ENCODE assay signal across 7 cellular contexts in genomic region chr2:218396688-218397501, GRCh38. TPM values are rescaled to one million over a fixed set of nuclear protein-coding genes. Genes with fewer than 3 reads are reported as not detected.
DNase-seq lines count a peak whose midpoint lies in the region; ATAC-seq and TF ChIP-seq lines count a peak whose summit lies in the region.

No MANE protein-coding gene starts in this region.

- no peak for TF ChIP-seq CTCF in GM23338 (conservative IDR thresholded peaks at IDR 0.05; ENCODE audit: low read depth in 2 of 2)
- TF ChIP-seq CTCF in lung (IDR thresholded peaks at IDR 0.05; ENCODE audit: control extremely low read depth, extremely low read depth): no peak

- H3K4me3 ChIP-seq in GM23338 (peak overlapping the region; percentile 82), lung (peak overlapping the region; percentile 66)

- H3K27me3 Mint-ChIP-seq in GM23338 (ENCODE audit: insufficient read depth, low read depth, poor library complexity): peaks cover 53% of the 10 kb centered on the region

- no peaks in the 10 kb centered on the region for H3K36me3 Mint-ChIP-seq in GM23338 (ENCODE audit: low read depth)

- no peaks in the 10 kb centered on the region for H3K9me2 ChIP-seq in GM23338 (ENCODE audit: insufficient read depth)

- DNase-seq in GM23338 (ENCODE audit: low spot score) (peak; percentile 47), NCI-H510A (lab: John Stamatoyannopoulos, UW) (peak; percentile 95), ecto neural progenitor cell (ENCODE audit: low spot score) (peak; percentile 71), lung (ENCODE audit: low spot score) (peak; percentile 76), foreskin melanocyte (no peak)
- peak; percentile 63 to 73 for DNase-seq in activated CD4-positive, alpha-beta T cell treated with anti-CD3 and anti-CD28 coated beads, Interleukin-2, amount 50 U/mL, for 48 hours
- peak; percentile 75 for DNase-seq in stimulated activated CD8-positive, alpha-beta memory T cell treated with anti-CD3 and anti-CD28 coated beads, Interleukin-4, amount 100 ng/mL, for 48 hours

- H3K36me3 ChIP-seq in GM23338 (ENCODE audit: insufficient read depth): no peaks in the 10 kb centered on the region
- peaks cover 0 to 6% of the 10 kb centered on the region in 2 donors for H3K36me3 ChIP-seq in lung (ENCODE audit: control insufficient read depth in 2 of 2, insufficient read depth in 2 of 2, low read length in 2 of 2)

- H4K20me1 ChIP-seq in GM23338 (replicated peaks; ENCODE audit: insufficient read depth): no peaks in the 10 kb centered on the region

- H3K79me2 ChIP-seq in GM23338 (replicated peaks; ENCODE audit: insufficient read depth): no peaks in the 10 kb centered on the region

- H3K27ac ChIP-seq in GM23338 (ENCODE audit: low read depth) (no peak overlapping the region), lung (ENCODE audit: low read depth in 1 of 2, low read length in 1 of 2) (peak overlapping the region; percentile 99)

- peaks cover 38% of the 10 kb centered on the region for H3K27me3 ChIP-seq in GM23338 (ENCODE audit: insufficient read depth)
- H3K27me3 ChIP-seq in lung (ENCODE audit: control insufficient read depth, insufficient read depth): no peaks in the 10 kb centered on the region

- ATAC-seq in GM23338 (no peak), lung (ENCODE audit: insufficient read depth, low FRiP score) (no peak)

- H3K27ac Mint-ChIP-seq in GM23338: no peak overlapping the region

- peaks cover 27% of the 10 kb centered on the region; the same call in 2 of the 3 replicates for H3K4me1 Mint-ChIP-seq in GM23338

- peak overlapping the region; percentile 99 for H2AFZ ChIP-seq in GM23338

- H3K4me1 ChIP-seq in GM23338 (ENCODE audit: insufficient read depth): peaks cover 19% of the 10 kb centered on the region; the same call in 1 of the 2 replicates
- H3K4me1 ChIP-seq in lung (ENCODE audit: control insufficient read depth in 2 of 2, insufficient read depth in 2 of 2, low read length in 2 of 2): peaks cover 0 to 16% of the 10 kb centered on the region in 2 donors

- no peaks in the 10 kb centered on the region for H3K9me3 ChIP-seq in lung (ENCODE audit: control insufficient read depth in 2 of 2, insufficient read depth in 1 of 2, low read length in 1 of 2)

- whole genome bisulfite sequencing in lung, 2 donors: 2% methylated on average over 28 of the region's 28 CpGs

- H3F3A ChIP-seq in GM23338 (replicated peaks; ENCODE audit: low read depth): peaks cover 3% of the 10 kb centered on the region; the same call in 1 of the 2 replicates

- peak overlapping the region; percentile 75 for H3K4me2 ChIP-seq in GM23338

- H3K4me3 Mint-ChIP-seq in GM23338: peak overlapping the region; percentile 88

- no peaks in the 10 kb centered on the region for H3K9me3 Mint-ChIP-seq in GM23338

TF ChIP-seq in GM23338, 12 proteins besides CTCF, POLR2A, EP300 and RAD21 (continues in another document):
- no peak for TF ChIP-seq CREB1 (CRISPR knock-in tag; IDR thresholded peaks at IDR 0.05; ENCODE audit: low read depth)
- TF ChIP-seq ZNF114 (CRISPR knock-in tag; IDR thresholded peaks at IDR 0.05): no peak
- TF ChIP-seq, protein P1, sequence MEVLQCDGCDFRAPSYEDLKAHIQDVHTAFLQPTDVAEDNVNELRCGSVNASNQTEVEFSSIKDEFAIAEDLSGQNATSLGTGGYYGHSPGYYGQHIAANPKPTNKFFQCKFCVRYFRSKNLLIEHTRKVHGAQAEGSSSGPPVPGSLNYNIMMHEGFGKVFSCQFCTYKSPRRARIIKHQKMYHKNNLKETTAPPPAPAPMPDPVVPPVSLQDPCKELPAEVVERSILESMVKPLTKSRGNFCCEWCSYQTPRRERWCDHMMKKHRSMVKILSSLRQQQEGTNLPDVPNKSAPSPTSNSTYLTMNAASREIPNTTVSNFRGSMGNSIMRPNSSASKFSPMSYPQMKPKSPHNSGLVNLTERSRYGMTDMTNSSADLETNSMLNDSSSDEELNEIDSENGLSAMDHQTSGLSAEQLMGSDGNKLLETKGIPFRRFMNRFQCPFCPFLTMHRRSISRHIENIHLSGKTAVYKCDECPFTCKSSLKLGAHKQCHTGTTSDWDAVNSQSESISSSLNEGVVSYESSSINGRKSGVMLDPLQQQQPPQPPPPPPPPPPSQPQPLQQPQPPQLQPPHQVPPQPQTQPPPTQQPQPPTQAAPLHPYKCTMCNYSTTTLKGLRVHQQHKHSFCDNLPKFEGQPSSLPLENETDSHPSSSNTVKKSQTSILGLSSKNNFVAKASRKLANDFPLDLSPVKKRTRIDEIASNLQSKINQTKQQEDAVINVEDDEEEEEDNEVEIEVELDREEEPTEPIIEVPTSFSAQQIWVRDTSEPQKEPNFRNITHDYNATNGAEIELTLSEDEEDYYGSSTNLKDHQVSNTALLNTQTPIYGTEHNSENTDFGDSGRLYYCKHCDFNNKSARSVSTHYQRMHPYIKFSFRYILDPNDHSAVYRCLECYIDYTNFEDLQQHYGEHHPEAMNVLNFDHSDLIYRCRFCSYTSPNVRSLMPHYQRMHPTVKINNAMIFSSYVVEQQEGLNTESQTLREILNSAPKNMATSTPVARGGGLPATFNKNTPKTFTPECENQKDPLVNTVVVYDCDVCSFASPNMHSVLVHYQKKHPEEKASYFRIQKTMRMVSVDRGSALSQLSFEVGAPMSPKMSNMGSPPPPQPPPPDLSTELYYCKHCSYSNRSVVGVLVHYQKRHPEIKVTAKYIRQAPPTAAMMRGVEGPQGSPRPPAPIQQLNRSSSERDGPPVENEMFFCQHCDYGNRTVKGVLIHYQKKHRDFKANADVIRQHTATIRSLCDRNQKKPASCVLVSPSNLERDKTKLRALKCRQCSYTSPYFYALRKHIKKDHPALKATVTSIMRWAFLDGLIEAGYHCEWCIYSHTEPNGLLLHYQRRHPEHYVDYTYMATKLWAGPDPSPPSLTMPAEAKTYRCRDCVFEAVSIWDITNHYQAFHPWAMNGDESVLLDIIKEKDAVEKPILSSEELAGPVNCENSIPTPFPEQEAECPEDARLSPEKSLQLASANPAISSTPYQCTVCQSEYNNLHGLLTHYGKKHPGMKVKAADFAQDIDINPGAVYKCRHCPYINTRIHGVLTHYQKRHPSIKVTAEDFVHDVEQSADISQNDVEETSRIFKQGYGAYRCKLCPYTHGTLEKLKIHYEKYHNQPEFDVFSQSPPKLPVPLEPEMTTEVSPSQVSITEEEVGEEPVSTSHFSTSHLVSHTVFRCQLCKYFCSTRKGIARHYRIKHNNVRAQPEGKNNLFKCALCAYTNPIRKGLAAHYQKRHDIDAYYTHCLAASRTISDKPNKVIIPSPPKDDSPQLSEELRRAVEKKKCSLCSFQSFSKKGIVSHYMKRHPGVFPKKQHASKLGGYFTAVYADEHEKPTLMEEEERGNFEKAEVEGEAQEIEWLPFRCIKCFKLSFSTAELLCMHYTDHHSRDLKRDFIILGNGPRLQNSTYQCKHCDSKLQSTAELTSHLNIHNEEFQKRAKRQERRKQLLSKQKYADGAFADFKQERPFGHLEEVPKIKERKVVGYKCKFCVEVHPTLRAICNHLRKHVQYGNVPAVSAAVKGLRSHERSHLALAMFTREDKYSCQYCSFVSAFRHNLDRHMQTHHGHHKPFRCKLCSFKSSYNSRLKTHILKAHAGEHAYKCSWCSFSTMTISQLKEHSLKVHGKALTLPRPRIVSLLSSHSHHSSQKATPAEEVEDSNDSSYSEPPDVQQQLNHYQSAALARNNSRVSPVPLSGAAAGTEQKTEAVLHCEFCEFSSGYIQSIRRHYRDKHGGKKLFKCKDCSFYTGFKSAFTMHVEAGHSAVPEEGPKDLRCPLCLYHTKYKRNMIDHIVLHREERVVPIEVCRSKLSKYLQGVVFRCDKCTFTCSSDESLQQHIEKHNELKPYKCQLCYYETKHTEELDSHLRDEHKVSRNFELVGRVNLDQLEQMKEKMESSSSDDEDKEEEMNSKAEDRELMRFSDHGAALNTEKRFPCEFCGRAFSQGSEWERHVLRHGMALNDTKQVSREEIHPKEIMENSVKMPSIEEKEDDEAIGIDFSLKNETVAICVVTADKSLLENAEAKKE (CRISPR knock-in tag; IDR thresholded peaks at IDR 0.05): no peak
- TF ChIP-seq POLR2AphosphoS5 (IDR thresholded peaks at IDR 0.05; ENCODE audit: low read depth): no peak
- TF ChIP-seq ETS1 (IDR thresholded peaks at IDR 0.05): no peak
- peak; percentile 56 for TF ChIP-seq EZH2 (IDR thresholded peaks at IDR 0.05; ENCODE audit: low read depth, unreplicated experiment)
- TF ChIP-seq JUNB (IDR thresholded peaks at IDR 0.05; ENCODE audit: unreplicated experiment): no peak
- TF ChIP-seq STAT1 (IDR thresholded peaks at IDR 0.05; ENCODE audit: unreplicated experiment): no peak

RNA-seq across cellular contexts. Expression of gene CTDSP1, which starts 2.8 kb away (rescaled TPM):
- 14.8 and 21.8 TPM in 2 replicates for total RNA-seq in GM23338 (2014; rRNA removed; shearing (Covaris generic))
- polyA plus RNA-seq in GM23338 (2016; fragmentation: Nextera tagmentation; extraction: Ambion mirVana) (6.7 and 6.9 TPM in 2 replicates), lung (100 to 1,000 TPM; 113 to 123 TPM)
- total RNA-seq in lung: 100 to 1,000 TPM; 155 to 183 TPM

RNA-seq across cellular contexts. Expression of gene SLC11A1, which starts 14.8 kb away (rescaled TPM):
- total RNA-seq in GM23338 (2014; rRNA removed; shearing (Covaris generic)): 0.89 TPM in 1 of 2 replicates, not detected in the other
- polyA plus RNA-seq in GM23338 (2016; fragmentation: Nextera tagmentation; extraction: Ambion mirVana) (0.16 and 0.31 TPM in 2 replicates), lung (100 to 1,000 TPM; 206 to 359 TPM)
- 100 to 1,000 TPM in 1 of 2 donors, 10 to 100 TPM in 1; 57.6 to 262 TPM for total RNA-seq in lung

RNA-seq across cellular contexts. Expression of gene VIL1, which starts 22.0 kb away (rescaled TPM):
- total RNA-seq in GM23338 (2014; rRNA removed; shearing (Covaris generic)): 5.9 and 9.2 TPM in 2 replicates
- polyA plus RNA-seq in GM23338 (2016; fragmentation: Nextera tagmentation; extraction: Ambion mirVana) (2.3 and 3.5 TPM in 2 replicates), lung (under 1 TPM; 0.06 to 0.09 TPM)
- under 1 TPM; 0.21 to 0.77 TPM for total RNA-seq in lung

RNA-seq across cellular contexts. Expression of gene CATIP, which starts 40.2 kb away (rescaled TPM):
- not detected in 2 replicates for total RNA-seq in GM23338 (2014; rRNA removed; shearing (Covaris generic))
- polyA plus RNA-seq in GM23338 (2016; fragmentation: Nextera tagmentation; extraction: Ambion mirVana): 0.15 and 0.23 TPM in 2 replicates
- 10 to 100 TPM in 1 of 2 donors, 1 to 10 TPM in 1; 5.6 to 12.8 TPM for total RNA-seq in lung
- polyA plus RNA-seq in lung: 1 to 10 TPM; 5.6 to 6.3 TPM

Comparison
In these comparisons a context has a peak if more than half of its experiments do, and no peak if none do; other contexts are left out.
1. RNA of gene SLC11A1, which starts 14.8 kb away (total RNA-seq): 57.6 to 262 TPM in lung; 0.89 TPM in GM23338; every median in the first group is over 10 times any median in the second.